Comparison of ENCODE assay signal across 8 cellular contexts in the genomic region with DNA sequence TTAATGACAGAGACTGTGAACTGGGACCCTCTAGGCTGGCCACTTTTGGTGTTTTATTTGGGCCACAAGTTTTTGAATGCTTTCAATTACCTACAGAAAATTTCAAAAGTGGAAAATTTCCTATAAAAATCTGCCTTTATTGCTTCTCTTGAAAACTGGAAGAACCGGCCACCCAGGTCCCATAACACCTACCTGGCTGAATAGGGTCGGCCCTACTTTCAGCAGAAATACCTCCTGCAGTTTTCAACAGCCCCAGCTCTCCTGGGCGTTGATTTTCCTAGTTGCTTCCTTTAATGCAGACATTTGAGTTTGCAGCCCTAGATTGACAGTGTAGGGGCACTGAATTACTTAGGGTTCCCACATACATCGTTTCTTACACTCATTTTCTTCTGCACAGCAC. TPM values are rescaled to one million over a fixed set of nuclear protein-coding genes. Genes with fewer than 3 reads are reported as not detected.
DNase-seq lines count a peak whose midpoint lies in the region; ATAC-seq, FAIRE-seq and TF ChIP-seq lines count a peak whose summit lies in the region.

No MANE protein-coding gene starts in this region.

- peak overlapping the region; percentile 92 for H3K4me3 ChIP-seq in SJCRH30
- peak overlapping the region; percentile 86 to 99 (median 90) for H3K4me3 ChIP-seq in esophagus squamous epithelium
- peak overlapping the region in 3 of 4 donors; percentile 77 to 91 (median 88) for H3K4me3 ChIP-seq in sigmoid colon
- H3K4me3 ChIP-seq in pancreas: peak overlapping the region in 1 of 4 donors; percentile 93

- H3K27ac ChIP-seq in SJCRH30 (no peak overlapping the region), esophagus squamous epithelium (peak overlapping the region in 2 of 4 donors; percentile 78 to 87), sigmoid colon (no peak overlapping the region), pancreas (no peak overlapping the region)

- FAIRE-seq in pancreas (lab: Jason Lieb, UNC): no peak

- intact Hi-C loops in esophagus squamous epithelium (cut with DNase I): no loop called here
- intact Hi-C loops in sigmoid colon (cut with DNase I): loop anchor here (5.0 to 10.0 kb wide), 2 partner anchors 233 to 1080 kb away; a partner anchor contains a TSS
- intact Hi-C loops in pancreas (cut with DNase I): no loop called here

- TF ChIP-seq EP300 in sigmoid colon (IDR thresholded peaks at IDR 0.05): no peak

- DNase-seq in NCI-H146 (lab: John Stamatoyannopoulos, UW) (peak; percentile 38), NCI-H146 treated with DMSO at 0.1 percent for 48 hours (lab: John Stamatoyannopoulos, UW; ENCODE audit: unreplicated experiment) (no peak), SJCRH30 (no peak), esophagus squamous epithelium (lab: John Stamatoyannopoulos, UW) (no peak), sigmoid colon (no peak), pancreas (no peak), NCI-H1930 (lab: John Stamatoyannopoulos, UW) (no peak)

- peaks cover 6% of the 10 kb centered on the region for H3K4me1 ChIP-seq in SJCRH30
- peaks cover 10 to 30% (median 16%) of the 10 kb centered on the region in 3 donors for H3K4me1 ChIP-seq in esophagus squamous epithelium
- H3K4me1 ChIP-seq in sigmoid colon: peaks cover 0 to 18% (median 6%) of the 10 kb centered on the region in 4 donors
- H3K4me1 ChIP-seq in pancreas: peaks cover 0 to 23% (median 3%) of the 10 kb centered on the region in 3 donors

- TF ChIP-seq CTCF in esophagus squamous epithelium (IDR thresholded peaks at IDR 0.05) (no peak), sigmoid colon (IDR thresholded peaks at IDR 0.05) (no peak), pancreas (IDR thresholded peaks at IDR 0.05) (no peak)

- ATAC-seq in HG03521 (IDR thresholded peaks at IDR 0.05; ENCODE audit: unreplicated experiment) (no peak), pancreas (no peak)

- 48 to 67% methylated on average over 4 of the region's 4 CpGs for WGBS in esophagus squamous epithelium, 2 donors
- 40 to 57% methylated on average over 4 of the region's 4 CpGs for WGBS in sigmoid colon, 2 donors
- 41 to 42% methylated on average over 4 of the region's 4 CpGs for WGBS in pancreas, 2 donors

- no peak for TF ChIP-seq POLR2A in esophagus squamous epithelium (IDR thresholded peaks at IDR 0.05)
- no peak for TF ChIP-seq POLR2A in sigmoid colon (IDR thresholded peaks at IDR 0.05)

- no peaks in the 10 kb centered on the region for H3K9me3 ChIP-seq in SJCRH30 (replicated peaks)
- no peaks in the 10 kb centered on the region for H3K9me3 ChIP-seq in esophagus squamous epithelium
- no peaks in the 10 kb centered on the region for H3K9me3 ChIP-seq in sigmoid colon
- H3K9me3 ChIP-seq in pancreas: no peaks in the 10 kb centered on the region

- H3K36me3 ChIP-seq in SJCRH30: peaks cover 18% of the 10 kb centered on the region; the same call in 1 of the 2 replicates
- H3K36me3 ChIP-seq in esophagus squamous epithelium: peaks cover 0 to 26% (median 0%) of the 10 kb centered on the region in 3 donors
- H3K36me3 ChIP-seq in sigmoid colon: peaks cover 0 to 19% (median 0%) of the 10 kb centered on the region in 4 donors
- peaks cover 0 to 5% (median 0%) of the 10 kb centered on the region in 3 donors for H3K36me3 ChIP-seq in pancreas

- H3K27me3 ChIP-seq in SJCRH30: no peaks in the 10 kb centered on the region
- H3K27me3 ChIP-seq in esophagus squamous epithelium: no peaks in the 10 kb centered on the region
- no peaks in the 10 kb centered on the region for H3K27me3 ChIP-seq in sigmoid colon
- no peaks in the 10 kb centered on the region for H3K27me3 ChIP-seq in pancreas

RNA-seq across cellular contexts. Expression of a gene that starts 0.7 kb away (rescaled TPM):
- 36.0 and 46.3 TPM in 2 replicates for total RNA-seq in SJCRH30 (2014; rRNA removed; shearing (Covaris generic))
- total RNA-seq in esophagus squamous epithelium: 100 to 1,000 TPM in 1 of 4 donors, 10 to 100 TPM in 3; 25.1 to 107 (median 44.1) TPM
- total RNA-seq in sigmoid colon: 10 to 100 TPM; 10.8 to 20.0 (median 15.8) TPM
- 10 to 100 TPM in 1 of 3 donors, 1 to 10 TPM in 2; 4.2 to 33.3 (median 5.5) TPM for polyA plus RNA-seq in sigmoid colon
- 100 to 1,000 TPM in 2 of 6 donors, 10 to 100 TPM in 4; 67.2 to 132 (median 77.1) TPM for total RNA-seq in pancreas
- polyA plus RNA-seq in pancreas: 10 to 100 TPM; 37.0 to 37.1 TPM

RNA-seq across cellular contexts. Expression of a gene that starts 58.7 kb away (rescaled TPM):
- total RNA-seq in SJCRH30 (2014; rRNA removed; shearing (Covaris generic)): under 0.01 and 0.08 TPM in 2 replicates
- total RNA-seq in esophagus squamous epithelium: 10 to 100 TPM in 2 of 4 donors, 1 to 10 TPM in 1, under 1 TPM in 1; 0.53 to 17.9 (median 9.4) TPM
- total RNA-seq in sigmoid colon: 1 to 10 TPM; 1.1 to 5.8 (median 2.2) TPM
- 10 to 100 TPM in 1 of 3 donors, under 1 TPM in 2; under 0.01 to 14.8 (median 0.60) TPM for polyA plus RNA-seq in sigmoid colon
- total RNA-seq in pancreas: 10 to 100 TPM in 2 of 6 donors, 1 to 10 TPM in 4; 1.1 to 30.7 (median 8.2) TPM
- polyA plus RNA-seq in pancreas: 1 to 10 TPM; 3.4 to 3.9 TPM
